27 cellular contexts compared by ENCODE assay signal in the genomic region with DNA sequence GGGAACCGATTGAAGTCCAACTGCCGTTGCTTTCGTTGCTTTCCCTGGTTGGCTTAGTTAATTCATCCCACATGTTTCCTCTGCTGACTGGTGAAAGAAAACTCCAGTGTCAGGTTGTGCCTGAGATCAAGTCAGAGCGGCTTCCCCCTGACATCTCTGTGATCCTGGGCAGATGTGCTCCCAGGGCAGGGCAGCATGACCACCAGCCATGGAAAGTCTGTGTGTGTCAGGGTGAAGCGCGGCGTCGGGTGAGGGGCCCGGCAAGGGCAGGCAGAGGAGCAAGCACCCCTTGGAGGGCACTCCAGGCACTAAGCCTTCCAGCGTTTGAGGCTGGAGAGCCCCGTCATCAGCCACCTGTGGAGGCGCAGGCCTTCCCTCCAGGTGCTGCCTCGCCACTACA. TPM values are rescaled to one million over a fixed set of nuclear protein-coding genes. Genes with fewer than 3 reads are reported as not detected.
A peak's percentile ranks its signal among the peaks of the same experiment; 100 is the strongest.
DNase-seq lines count a peak whose midpoint lies in the region; ATAC-seq and TF ChIP-seq lines count a peak whose summit lies in the region.
"Had no signal": no experiment of that assay in that cellular context is flagged by ENCODE, and none has a peak within 500 bp of the region (broad histone marks: within the 10 kb centered on the region; RNA-seq: fewer than 3 reads in every experiment).

No MANE protein-coding gene starts in this region.

- DNase-seq in AG10803 (ENCODE audit: low read depth) (peak; percentile 71), HFF-Myc (ENCODE audit: extremely low read depth, low read depth) (peak; percentile 50), mammary epithelial cell (no peak), T1000 (lab: John Stamatoyannopoulos, UW) (no peak), epidermal melanocyte (ENCODE audit: insufficient read length, low spot score) (no peak)
- DNase-seq: ACHN; activated CD4-positive, alpha-beta T cell treated with anti-CD3 and anti-CD28 coated beads, Interleukin-2, amount 10 ng/mL, durations not matched to agents 24 days and 14 days; activated naive CD4-positive, alpha-beta T cell; activated T-cell treated with anti-CD3 and anti-CD28 coated beads, Interleukin-2, amount 50 U/mL, for 48 hours; esophagus squamous epithelium; glutamatergic neuron; HCEC 1CT; MG63; NCI-H2081; occipital lobe; PC-9; small intestine; stimulated activated CD4-positive, alpha-beta T cell treated with anti-CD3 and anti-CD28 coated beads, Interleukin-2, amount 100 ng/mL, for 24 hours; substantia nigra had no signal

- no peak overlapping the region for H2AFZ ChIP-seq in mammary epithelial cell (ENCODE audit: low read depth, low read length)
- H2AFZ ChIP-seq: PC-9 had no signal

- no peak overlapping the region for H3K4me3 Mint-ChIP-seq in dendritic cell treated with granulocyte-macrophage colony-stimulating factor and Interleukin-4, amounts not matched to agents 40 ng/mL and 50 ng/mL, for 4 days
- no peak overlapping the region for H3K4me3 Mint-ChIP-seq in nephron
- H3K4me3 Mint-ChIP-seq: activated CD4-positive, alpha-beta T cell treated with anti-CD3 and anti-CD28 coated beads, Interleukin-2, amount 10 ng/mL, durations not matched to agents 24 days and 14 days; CD14-positive monocyte; memory B cell; T-helper 1 cell treated with Interleukin-12 subunit alpha and Interleukin-12 subunit beta and Interleukin-4 antibody, amounts not matched to agents 30 μg/mL and 1 μg/mL, for 36 hours had no signal

- no peak overlapping the region for H3K4me2 ChIP-seq in mammary epithelial cell (ENCODE audit: insufficient read depth, low read depth, low read length)
- H3K4me2 ChIP-seq: PC-9 had no signal

- intact Hi-C loops in dendritic cell treated with granulocyte-macrophage colony-stimulating factor and Interleukin-4, amounts not matched to agents 40 ng/mL and 50 ng/mL, for 4 days (cut with micrococcal nuclease) = no loop called here
- intact Hi-C loops in mammary epithelial cell (cut with micrococcal nuclease) = no loop called here

- H3K27ac Mint-ChIP-seq in dendritic cell treated with granulocyte-macrophage colony-stimulating factor and Interleukin-4, amounts not matched to agents 40 ng/mL and 50 ng/mL, for 4 days = peak overlapping the region; percentile 42
- peak overlapping the region; percentile 22 to 83 (median 69) for H3K27ac Mint-ChIP-seq in nephron
- H3K27ac Mint-ChIP-seq: activated CD4-positive, alpha-beta T cell treated with anti-CD3 and anti-CD28 coated beads, Interleukin-2, amount 10 ng/mL, durations not matched to agents 24 days and 14 days; CD14-positive monocyte; memory B cell; T-helper 1 cell treated with Interleukin-12 subunit alpha and Interleukin-12 subunit beta and Interleukin-4 antibody, amounts not matched to agents 30 μg/mL and 1 μg/mL, for 36 hours had no signal

- H3K4me3 ChIP-seq in AG10803 (ENCODE audit: low read length) (peak overlapping the region; percentile 19), HFF-Myc (replicated peaks; ENCODE audit: low read depth, low read length) (0 out of 2 replicates have a peak overlapping the region, but pooled peaks have one; percentile 1), mammary epithelial cell (replicated peaks in 1 of 3; ENCODE audit: insufficient read depth in 1 of 3, low read depth in 2 of 3, low read length in 3 of 3) (no peak overlapping the region)
- H3K4me3 ChIP-seq: breast epithelium, esophagus squamous epithelium, MG63, PC-9 had no signal

- H3K36me3 ChIP-seq in mammary epithelial cell (ENCODE audit: insufficient read depth, low read length) = no peaks in the 10 kb centered on the region
- H3K36me3 ChIP-seq: breast epithelium, esophagus squamous epithelium, MG63 had no signal

- dilution Hi-C loops in mammary epithelial cell (cut with HindIII; ENCODE audit: low sequenced_read_pairs) = no loop called here

- H3K9me3 ChIP-seq in mammary epithelial cell (replicated peaks; ENCODE audit: insufficient read depth, low read length) = no peaks in the 10 kb centered on the region
- H3K9me3 ChIP-seq: breast epithelium, esophagus squamous epithelium, MG63 had no signal

- peaks cover 29% of the 10 kb centered on the region for H3K27me3 Mint-ChIP-seq in dendritic cell treated with granulocyte-macrophage colony-stimulating factor and Interleukin-4, amounts not matched to agents 40 ng/mL and 50 ng/mL, for 4 days
- peaks cover 3% of the 10 kb centered on the region for H3K27me3 Mint-ChIP-seq in nephron (ENCODE audit: low read depth)

- WGBS in mammary epithelial cell (ENCODE audit: low coverage, missing lambda C conversion rate) = 27% methylated on average over 7 of the region's 13 CpGs

- no peaks in the 10 kb centered on the region for H4K20me1 ChIP-seq in mammary epithelial cell (ENCODE audit: insufficient read depth, low read length)

- no peak for ATAC-seq in HG03108 (IDR thresholded peaks at IDR 0.05; ENCODE audit: unreplicated experiment)

- TF ChIP-seq CTCF in AG10803 (conservative IDR thresholded peaks at IDR 0.05; ENCODE audit: low read length) (no peak), HFF-Myc (IDR thresholded peaks at IDR 0.05; ENCODE audit: low read depth, low read length, missing control alignments) (no peak), nephron (IDR thresholded peaks at IDR 0.05; ENCODE audit: unreplicated experiment in 3 of 3) (no peak), mammary epithelial cell (conservative IDR thresholded peaks at IDR 0.05 in 1 of 2, IDR thresholded peaks at IDR 0.05 in 1 of 2; ENCODE audit: extremely low read depth in 1 of 2, insufficient read depth in 1 of 2, low read depth in 1 of 2, low read length in 2 of 2) (no peak)

- no peak overlapping the region for H3K9ac ChIP-seq in mammary epithelial cell (ENCODE audit: insufficient read depth, low read length)

- CTCF ChIA-PET in mammary epithelial cell (lab: Charles Lee; ENCODE audit: low non-redundant PET) = no interaction called here

- no peaks in the 10 kb centered on the region for H3K4me1 ChIP-seq in mammary epithelial cell (ENCODE audit: insufficient read depth, low read length)
- H3K4me1 ChIP-seq: breast epithelium, esophagus squamous epithelium had no signal

- no peaks in the 10 kb centered on the region for H3K9me3 Mint-ChIP-seq in dendritic cell treated with granulocyte-macrophage colony-stimulating factor and Interleukin-4, amounts not matched to agents 40 ng/mL and 50 ng/mL, for 4 days
- no peaks in the 10 kb centered on the region for H3K9me3 Mint-ChIP-seq in nephron
- H3K9me3 Mint-ChIP-seq: activated CD4-positive, alpha-beta T cell treated with anti-CD3 and anti-CD28 coated beads, Interleukin-2, amount 10 ng/mL, durations not matched to agents 24 days and 14 days; memory B cell; T-helper 1 cell treated with Interleukin-12 subunit alpha and Interleukin-12 subunit beta and Interleukin-4 antibody, amounts not matched to agents 30 μg/mL and 1 μg/mL, for 36 hours had no signal

- H3K79me2 ChIP-seq in mammary epithelial cell (ENCODE audit: insufficient read depth, low read length) = no peaks in the 10 kb centered on the region

- in situ Hi-C loops in mammary epithelial cell (cut with MboI; ENCODE audit: low sequenced_read_pairs in 2 of 2) = no loop called here

- no peaks in the 10 kb centered on the region for H3K27me3 ChIP-seq in mammary epithelial cell (ENCODE audit: insufficient read depth, low read length)
- H3K27me3 ChIP-seq: breast epithelium, MG63 had no signal

- peaks cover 25% of the 10 kb centered on the region for H3K4me1 Mint-ChIP-seq in dendritic cell treated with granulocyte-macrophage colony-stimulating factor and Interleukin-4, amounts not matched to agents 40 ng/mL and 50 ng/mL, for 4 days (ENCODE audit: low read depth)
- H3K4me1 Mint-ChIP-seq in nephron = peaks cover 39% of the 10 kb centered on the region
- H3K4me1 Mint-ChIP-seq: activated CD4-positive, alpha-beta T cell treated with anti-CD3 and anti-CD28 coated beads, Interleukin-2, amount 10 ng/mL, durations not matched to agents 24 days and 14 days; CD14-positive monocyte; memory B cell had no signal

- H3K36me3 Mint-ChIP-seq in dendritic cell treated with granulocyte-macrophage colony-stimulating factor and Interleukin-4, amounts not matched to agents 40 ng/mL and 50 ng/mL, for 4 days (ENCODE audit: low read depth) = no peaks in the 10 kb centered on the region
- H3K36me3 Mint-ChIP-seq in nephron (ENCODE audit: low read depth) = no peaks in the 10 kb centered on the region
- H3K36me3 Mint-ChIP-seq: CD14-positive monocyte, memory B cell had no signal

- H3K27ac ChIP-seq in mammary epithelial cell (ENCODE audit: insufficient read depth, low read depth, low read length) = no peak overlapping the region
- H3K27ac ChIP-seq: breast epithelium, esophagus squamous epithelium, PC-9 had no signal

- no TSS peak for BruUV-seq in mammary epithelial cell (replicated peaks; lab: Mats Ljungman, UMichigan)

RNA-seq across cellular contexts. Expression of gene IGF1, which starts 54.5 kb away (rescaled TPM):
- not detected for total RNA-seq in mammary epithelial cell
- not detected for polyA plus RNA-seq in mammary epithelial cell
- polyA minus RNA-seq in mammary epithelial cell = not detected
- total RNA-seq: NCI-H460, PC-9 had no signal
- polyA plus RNA-seq: CD14-positive monocyte had no signal

Comparison
In these comparisons a context has a peak if more than half of its experiments do, and no peak if none do; other contexts are left out.
1. DNase-seq: peak in AG10803 (single experiment) and HFF-Myc (single experiment); none in mammary epithelial cell (single experiment), T1000 (single experiment) and epidermal melanocyte (single experiment).
2. H3K4me3 ChIP-seq: peak in AG10803 (single experiment) and HFF-Myc (single experiment); none in mammary epithelial cell (0 of 3).